ENCODE assay signal across 8 cellular contexts in genomic region chr19:17309198-17309961, GRCh38. TPM values are rescaled to one million over a fixed set of nuclear protein-coding genes. Genes with fewer than 3 reads are reported as not detected.
DNase-seq lines count a peak whose midpoint lies in the region; ATAC-seq and TF ChIP-seq lines count a peak whose summit lies in the region.

Gene DDA1, plus strand, starts transcription at chr19:17309563. Its CDS starts 92 bp downstream, at chr19:17309655.

- H3K9me3 ChIP-seq in SK-N-MC (ENCODE audit: low read depth, low read length) (no peaks in the 10 kb centered on the region), gastroesophageal sphincter (no peaks in the 10 kb centered on the region), neutrophil (no peaks in the 10 kb centered on the region)

- peaks cover 4% of the 10 kb centered on the region; the same call in 1 of the 2 replicates for H3K36me3 ChIP-seq in SK-N-MC (ENCODE audit: insufficient read depth, low read length)
- peaks cover 0 to 29% of the 10 kb centered on the region in 2 donors for H3K36me3 ChIP-seq in gastroesophageal sphincter
- peaks cover 19% of the 10 kb centered on the region for H3K36me3 ChIP-seq in neutrophil

- H3K4me1 Mint-ChIP-seq in activated naive CD4-positive, alpha-beta T cell treated with anti-CD3 and anti-CD28 coated beads, Interleukin-2, amount 10 ng/mL, durations not matched to agents 7 days and 5 days: peaks cover 60% of the 10 kb centered on the region

- TF ChIP-seq EP300 in gastroesophageal sphincter (IDR thresholded peaks at IDR 0.05): no peak

- 0 to 2% methylated on average over 11 to 12 of the region's 46 CpGs for WGBS in gastroesophageal sphincter (ENCODE audit: low coverage in 1 of 2), 2 donors

- H3K4me1 ChIP-seq in gastroesophageal sphincter: peaks cover 0 to 77% (median 26%) of the 10 kb centered on the region in 3 donors
- peaks cover 36% of the 10 kb centered on the region in 2 experiments for H3K4me1 ChIP-seq in neutrophil (ENCODE audit: control insufficient read depth in 1 of 2, insufficient read depth in 1 of 2, low read depth in 1 of 2, low read length in 1 of 2)

- peak within 1 kb of the TSS; percentile 96 for H3K27ac Mint-ChIP-seq in activated naive CD4-positive, alpha-beta T cell treated with anti-CD3 and anti-CD28 coated beads, Interleukin-2, amount 10 ng/mL, durations not matched to agents 7 days and 5 days

- no peak for TF ChIP-seq CTCF in HFF-Myc (IDR thresholded peaks at IDR 0.05; ENCODE audit: low read depth, low read length, missing control alignments)
- no peak for TF ChIP-seq CTCF in NB4 (IDR thresholded peaks at IDR 0.05; ENCODE audit: low read depth, low read length)
- TF ChIP-seq CTCF in gastroesophageal sphincter (IDR thresholded peaks at IDR 0.05): peak in 1 of 4 experiments; percentile 24
- TF ChIP-seq CTCF in neutrophil (IDR thresholded peaks at IDR 0.05): peak; percentile 56

- peak within 1 kb of the TSS; percentile 100 for H3K4me3 ChIP-seq in HFF-Myc (replicated peaks; ENCODE audit: low read depth, low read length)
- peak within 1 kb of the TSS; percentile 89 for H3K4me3 ChIP-seq in NB4 (ENCODE audit: low read depth, low read length)
- H3K4me3 ChIP-seq in SK-N-MC: peak within 1 kb of the TSS; percentile 85
- peak within 1 kb of the TSS; percentile 80 to 92 for H3K4me3 ChIP-seq in gastroesophageal sphincter
- H3K4me3 ChIP-seq in neutrophil (ENCODE audit: low read depth in 1 of 2, low read length in 1 of 2): peak within 1 kb of the TSS; percentile 83 to 86

- DNase-seq in GDM1 (lab: John Stamatoyannopoulos, UW): peak; percentile 99
- peak; percentile 100 for DNase-seq in HFF-Myc (ENCODE audit: extremely low read depth, low read depth)
- DNase-seq in NB4 (ENCODE audit: low read depth): peak; percentile 100
- DNase-seq in SK-N-MC (ENCODE audit: low read depth, low spot score): peak; percentile 100
- peak; percentile 100 for DNase-seq in activated naive CD4-positive, alpha-beta T cell treated with anti-CD3 and anti-CD28 coated beads, Interleukin-2, amount 10 ng/mL, durations not matched to agents 7 days and 5 days
- DNase-seq in superior temporal gyrus (ENCODE audit: extremely low spot score): peak; percentile 100

- peaks cover 19% of the 10 kb centered on the region for H3K36me3 Mint-ChIP-seq in activated naive CD4-positive, alpha-beta T cell treated with anti-CD3 and anti-CD28 coated beads, Interleukin-2, amount 10 ng/mL, durations not matched to agents 7 days and 5 days

- peak; percentile 90 for ATAC-seq in gastroesophageal sphincter

- no peaks in the 10 kb centered on the region for H3K9me3 Mint-ChIP-seq in activated naive CD4-positive, alpha-beta T cell treated with anti-CD3 and anti-CD28 coated beads, Interleukin-2, amount 10 ng/mL, durations not matched to agents 7 days and 5 days

- H3K27me3 ChIP-seq in gastroesophageal sphincter (no peaks in the 10 kb centered on the region), neutrophil (no peaks in the 10 kb centered on the region)

- peak within 1 kb of the TSS; percentile 87 for H3K9ac ChIP-seq in SK-N-MC (ENCODE audit: insufficient read length)

- peak within 1 kb of the TSS; percentile 99 for H3K4me3 Mint-ChIP-seq in activated naive CD4-positive, alpha-beta T cell treated with anti-CD3 and anti-CD28 coated beads, Interleukin-2, amount 10 ng/mL, durations not matched to agents 7 days and 5 days

- no peak within 1 kb of the TSS for H3K27ac ChIP-seq in SK-N-MC
- H3K27ac ChIP-seq in gastroesophageal sphincter: peak within 1 kb of the TSS; percentile 44 to 92 (median 84)
- peak within 1 kb of the TSS; percentile 78 for H3K27ac ChIP-seq in neutrophil

- CTCF ChIA-PET in activated naive CD4-positive, alpha-beta T cell treated with anti-CD3 and anti-CD28 coated beads, Interleukin-2, amount 10 ng/mL, durations not matched to agents 7 days and 5 days (lab: Charles Lee): interaction anchor here (0.6 to 3.4 kb wide), 6 partner anchors 16 to 77 kb away, joined by 3 to 12 read pairs (median 5); no protein-coding TSS in a partner anchor

- no peak for TF ChIP-seq POLR2A in NB4 (IDR thresholded peaks at IDR 0.05; ENCODE audit: extremely low read depth, insufficient read length)
- TF ChIP-seq POLR2A in gastroesophageal sphincter (IDR thresholded peaks at IDR 0.05): peak; percentile 35 to 37

- H3K27me3 Mint-ChIP-seq in activated naive CD4-positive, alpha-beta T cell treated with anti-CD3 and anti-CD28 coated beads, Interleukin-2, amount 10 ng/mL, durations not matched to agents 7 days and 5 days: no peaks in the 10 kb centered on the region

RNA-seq across cellular contexts. Expression of gene DDA1, which starts in this region (rescaled TPM):
- total RNA-seq in gastroesophageal sphincter: 10 to 100 TPM; 13.2 to 58.5 (median 19.9) TPM
